Comparison of ENCODE assay signal across 8 cellular contexts in the genomic region with DNA sequence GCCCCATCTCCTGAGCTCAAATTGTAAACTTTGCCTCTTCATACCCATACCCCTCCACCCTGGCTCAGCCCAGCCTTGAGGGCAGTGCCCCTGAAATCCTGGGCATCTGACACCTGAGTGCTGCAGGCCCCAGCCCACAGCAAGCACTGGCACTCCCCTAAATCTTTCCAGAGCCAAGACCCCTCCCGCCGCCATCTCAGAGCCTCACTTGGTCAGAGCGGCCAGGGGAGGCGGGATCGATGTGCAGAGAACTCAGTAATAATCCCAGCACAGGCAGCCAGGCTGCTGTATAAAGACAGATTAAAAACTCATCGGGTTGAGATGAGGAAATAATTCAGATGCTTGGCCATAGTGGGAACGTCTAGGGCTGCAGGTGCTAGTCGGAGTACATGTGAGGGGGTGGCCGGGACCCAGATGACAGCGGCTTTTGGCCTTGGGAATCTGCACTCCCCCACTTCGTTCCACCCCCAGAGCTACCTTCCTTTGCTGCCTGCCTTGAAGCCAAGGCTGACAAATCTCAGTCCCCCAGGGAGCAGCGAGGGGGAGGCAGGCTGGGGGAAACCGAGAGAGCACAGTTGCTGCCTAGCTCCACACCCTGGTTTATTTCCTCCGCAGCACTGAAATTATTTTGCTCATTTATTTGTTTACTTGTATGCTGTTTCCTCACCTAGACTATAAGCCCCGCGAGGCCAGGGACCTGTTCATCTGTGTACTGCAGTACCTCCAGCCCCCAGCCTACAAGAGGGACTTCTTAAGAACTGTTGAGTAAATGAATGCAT. TPM values are rescaled to one million over a fixed set of nuclear protein-coding genes. Genes with fewer than 3 reads are reported as not detected.
A peak's percentile ranks its signal among the peaks of the same experiment; 100 is the strongest.
DNase-seq lines count a peak whose midpoint lies in the region; ATAC-seq and TF ChIP-seq lines count a peak whose summit lies in the region.

No MANE protein-coding gene starts in this region.

- H3K9me3 Mint-ChIP-seq in immature natural killer cell: no peaks in the 10 kb centered on the region

- TF ChIP-seq CTCF in OCI-LY3 (IDR thresholded peaks at IDR 0.05; ENCODE audit: low read depth, low read length): no peak

- H2AFZ ChIP-seq in OCI-LY3 (ENCODE audit: low read depth, low read length): no peak overlapping the region

- H3K9ac ChIP-seq in OCI-LY3 (ENCODE audit: low read length): peak overlapping the region; percentile 81; the same call in 1 of the 2 replicates

- H3K79me2 ChIP-seq in OCI-LY3 (ENCODE audit: low read length): no peaks in the 10 kb centered on the region

- H3K4me3 ChIP-seq in GM08714 (ENCODE audit: low read length) (peak overlapping the region; percentile 21; the same call in 1 of the 2 replicates), OCI-LY3 (ENCODE audit: low read length) (peak overlapping the region; percentile 96)

- H3K36me3 Mint-ChIP-seq in immature natural killer cell: no peaks in the 10 kb centered on the region

- peaks cover 9 to 30% (median 12%) of the 10 kb centered on the region in 3 donors for H3K27me3 Mint-ChIP-seq in immature natural killer cell (ENCODE audit: low read depth in 3 of 3)

- H3K9me3 ChIP-seq in OCI-LY3 (ENCODE audit: insufficient read depth, low read length): no peaks in the 10 kb centered on the region

- H3K4me1 Mint-ChIP-seq in immature natural killer cell: peaks cover 14 to 20% of the 10 kb centered on the region in 2 donors

- no peaks in the 10 kb centered on the region for H4K20me1 ChIP-seq in OCI-LY3 (ENCODE audit: insufficient read depth, low read length)

- no peaks in the 10 kb centered on the region for H3K36me3 ChIP-seq in OCI-LY3 (replicated peaks; ENCODE audit: low read depth, low read length)

- H3K4me2 ChIP-seq in OCI-LY3 (ENCODE audit: low read length): peak overlapping the region; percentile 97

- peaks cover 51% of the 10 kb centered on the region for H3K27me3 ChIP-seq in OCI-LY3 (ENCODE audit: low read depth, low read length)

- H3K27ac Mint-ChIP-seq in immature natural killer cell: no peak overlapping the region

- H3K27ac ChIP-seq in OCI-LY3 (ENCODE audit: low read length): no peak overlapping the region

- H3K4me1 ChIP-seq in OCI-LY3 (ENCODE audit: low read length): peaks cover 10% of the 10 kb centered on the region

- peak overlapping the region in 3 of 5 donors; percentile 7 to 79 (median 9) for H3K4me3 Mint-ChIP-seq in immature natural killer cell

- peak; percentile 84 for ATAC-seq in GM21447 (IDR thresholded peaks at IDR 0.05; ENCODE audit: unreplicated experiment)
- no peak for ATAC-seq in HG03342 (IDR thresholded peaks at IDR 0.05; ENCODE audit: unreplicated experiment)

- no peak for DNase-seq in immature natural killer cell
- no peak for DNase-seq in Kasumi-1 (lab: John Stamatoyannopoulos, UW)
- DNase-seq in iPS-NIHi11 (ENCODE audit: low spot score): no peak
- no peak for DNase-seq in GM03348 (ENCODE audit: low spot score)

RNA-seq across cellular contexts. Expression of a gene that starts 19.5 kb away (rescaled TPM):
- polyA plus RNA-seq in immature natural killer cell: 1 to 10 TPM in 1 of 3 donors, under 1 TPM in 1, not detected in 1; 0.68 to 1.3 TPM

RNA-seq across cellular contexts. Expression of a gene that starts 50.3 kb away (rescaled TPM):
- 10 to 100 TPM in 2 of 3 donors, 1 to 10 TPM in 1; 5.9 to 14.7 (median 10.9) TPM for polyA plus RNA-seq in immature natural killer cell
